25 cellular contexts compared by ENCODE assay signal in the genomic region with DNA sequence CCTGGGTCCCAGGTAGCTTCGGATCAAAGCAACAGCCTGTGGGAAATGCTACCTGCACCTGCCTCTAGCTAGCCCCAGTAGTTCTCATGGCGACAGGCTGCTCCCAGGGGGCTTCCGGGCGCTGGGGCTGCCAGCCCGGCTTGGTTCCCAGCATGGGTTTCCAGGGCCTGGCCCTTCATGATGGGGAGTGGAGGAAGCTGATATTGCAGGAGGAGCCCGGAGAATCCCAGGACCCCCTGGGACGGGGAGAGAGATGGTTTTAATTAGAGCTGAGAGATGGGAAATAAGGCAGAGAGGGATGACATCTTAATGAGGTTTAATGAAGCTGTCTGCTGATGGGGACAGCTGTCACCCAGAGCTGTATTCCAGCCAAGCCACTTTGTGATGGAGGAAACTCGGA.
A peak's percentile ranks its signal among the peaks of the same experiment; 100 is the strongest.
DNase-seq lines count a peak whose midpoint lies in the region; ATAC-seq and TF ChIP-seq lines count a peak whose summit lies in the region.
"Had no signal": no experiment of that assay in that cellular context is flagged by ENCODE, and none has a peak within 500 bp of the region (broad histone marks: within the 10 kb centered on the region; RNA-seq: fewer than 3 reads in every experiment).

No MANE protein-coding gene starts in this region.

- peaks cover 38 to 59% of the 10 kb centered on the region in 2 donors for H3K27me3 Mint-ChIP-seq in effector memory CD8-positive, alpha-beta T cell

- H3K27me3 ChIP-seq in colonic mucosa, result peaks cover 11% of the 10 kb centered on the region

- H3K4me1 Mint-ChIP-seq in effector memory CD8-positive, alpha-beta T cell (ENCODE audit: low read depth in 2 of 2), result peaks cover 24 to 26% of the 10 kb centered on the region in 2 donors

- ATAC-seq in effector memory CD8-positive, alpha-beta T cell (replicated peaks), result no peak
- no peak for ATAC-seq in GM18870 (IDR thresholded peaks at IDR 0.05; ENCODE audit: unreplicated experiment)
- ATAC-seq in GM21576 (IDR thresholded peaks at IDR 0.05; ENCODE audit: unreplicated experiment), result no peak
- ATAC-seq: activated naive CD4-positive, alpha-beta T cell treated with anti-CD3 and anti-CD28 coated beads, Interleukin-2, amount 50 U/mL, for 72 hours; GM23338; left lobe of liver; naive thymus-derived CD4-positive, alpha-beta T cell; right lobe of liver; upper lobe of right lung had no signal

- peak; percentile 70 for DNase-seq in NCI-H1436 (lab: John Stamatoyannopoulos, UW)
- no peak for DNase-seq in NCI-H1436 treated with DMSO at 0.1 percent for 48 hours (lab: John Stamatoyannopoulos, UW)
- peak; percentile 52 for DNase-seq in NCI-H1092 (lab: John Stamatoyannopoulos, UW)
- peak; percentile 91 for DNase-seq in NCI-H2171 (lab: John Stamatoyannopoulos, UW)
- DNase-seq in effector memory CD8-positive, alpha-beta T cell, result no peak
- no peak for DNase-seq in colonic mucosa
- DNase-seq: 8988T; activated CD4-positive, alpha-beta T cell treated with anti-CD3 and anti-CD28 coated beads for 4 hours; Calu3; EL; MV-4-11; naive thymus-derived CD4-positive, alpha-beta T cell; NCI-H510A treated with DMSO at 0.1 percent for 48 hours; right lobe of liver; Right ventricle myocardium superior; stomach; upper lobe of right lung had no signal

- no peaks in the 10 kb centered on the region for H3K9me3 ChIP-seq in colonic mucosa
- H3K9me3 ChIP-seq: right lobe of liver, upper lobe of right lung had no signal

- no peak overlapping the region for H3K27ac ChIP-seq in colonic mucosa
- H3K27ac ChIP-seq: parathyroid adenoma, right lobe of liver, stomach, upper lobe of right lung had no signal

- no peak overlapping the region for H3K4me3 ChIP-seq in colonic mucosa
- H3K4me3 ChIP-seq: GM23338, right lobe of liver, stomach, upper lobe of right lung had no signal

- no peaks in the 10 kb centered on the region for H3K9me3 Mint-ChIP-seq in effector memory CD8-positive, alpha-beta T cell
- H3K9me3 Mint-ChIP-seq: activated naive CD4-positive, alpha-beta T cell treated with anti-CD3 and anti-CD28 coated beads, Interleukin-2, amount 50 U/mL, for 72 hours; central memory CD8-positive, alpha-beta T cell; T-helper 1 cell treated with Interleukin-12 subunit alpha and Interleukin-12 subunit beta and Interleukin-4 antibody, amounts not matched to agents 30 μg/mL and 1 μg/mL, for 36 hours had no signal

- H3K27ac Mint-ChIP-seq in effector memory CD8-positive, alpha-beta T cell, result no peak overlapping the region
- H3K27ac Mint-ChIP-seq: activated naive CD4-positive, alpha-beta T cell treated with anti-CD3 and anti-CD28 coated beads, Interleukin-2, amount 50 U/mL, for 72 hours; GM23338; T-helper 1 cell treated with Interleukin-12 subunit alpha and Interleukin-12 subunit beta and Interleukin-4 antibody, amounts not matched to agents 30 μg/mL and 1 μg/mL, for 36 hours had no signal

- intact Hi-C loops in colonic mucosa (cut with DNase I), result no loop called here

- H3K4me1 ChIP-seq in colonic mucosa, result no peaks in the 10 kb centered on the region
- H3K4me1 ChIP-seq: parathyroid adenoma, right lobe of liver, upper lobe of right lung had no signal

- H3K9ac ChIP-seq in colonic mucosa (ENCODE audit: low read depth in 2 of 2, low read length in 2 of 2), result no peak overlapping the region
- H3K9ac ChIP-seq: parathyroid adenoma had no signal

- no peaks in the 10 kb centered on the region for H3K36me3 ChIP-seq in colonic mucosa
- H3K36me3 ChIP-seq: right lobe of liver, stomach, upper lobe of right lung had no signal

- peaks cover 18% of the 10 kb centered on the region for H3K36me3 Mint-ChIP-seq in effector memory CD8-positive, alpha-beta T cell (ENCODE audit: insufficient read depth)
- H3K36me3 Mint-ChIP-seq: activated naive CD4-positive, alpha-beta T cell treated with anti-CD3 and anti-CD28 coated beads, Interleukin-2, amount 50 U/mL, for 72 hours; naive thymus-derived CD4-positive, alpha-beta T cell had no signal

- no peak for TF ChIP-seq CTCF in colonic mucosa (IDR thresholded peaks at IDR 0.05)

- peak overlapping the region; percentile 19 to 59 for H3K4me3 Mint-ChIP-seq in effector memory CD8-positive, alpha-beta T cell
- H3K4me3 Mint-ChIP-seq: GM23338; T-helper 1 cell treated with Interleukin-12 subunit alpha and Interleukin-12 subunit beta and Interleukin-4 antibody, amounts not matched to agents 30 μg/mL and 1 μg/mL, for 36 hours had no signal

Comparison
In these comparisons a context has a peak if more than half of its experiments do, and no peak if none do; other contexts are left out.
1. DNase-seq: peak in NCI-H1436 (single experiment), NCI-H1092 (single experiment) and NCI-H2171 (single experiment); none in NCI-H1436 treated with DMSO at 0.1 percent for 48 hours (single experiment), effector memory CD8-positive, alpha-beta T cell (0 of 3) and colonic mucosa (single experiment).